ENCODE assay signal across 2 cellular contexts in the genomic region with DNA sequence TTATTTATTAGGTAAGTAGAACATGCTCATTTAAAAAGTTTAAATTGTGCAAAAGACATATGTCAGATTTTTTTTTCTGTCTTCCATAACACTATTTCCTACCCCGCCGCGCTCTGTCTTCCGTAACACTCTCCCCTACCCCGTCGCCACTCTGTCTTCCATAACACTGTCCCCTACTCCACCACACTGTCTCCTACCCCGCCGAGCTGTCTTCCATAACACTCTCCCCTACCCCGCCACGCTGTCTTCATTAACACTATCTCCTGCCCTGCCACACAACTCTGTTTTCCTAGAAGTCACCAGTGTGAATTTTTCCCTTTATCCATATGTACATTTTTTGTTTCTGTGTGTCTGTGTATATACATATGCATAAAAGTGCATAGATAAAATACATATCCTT.
TF ChIP-seq lines count a peak whose summit lies in the region.

No MANE protein-coding gene starts in this region.

TF ChIP-seq in GM23338, 12 proteins besides CTCF, POLR2A, EP300 and RAD21 (continued from another document):
- TF ChIP-seq, protein P1, sequence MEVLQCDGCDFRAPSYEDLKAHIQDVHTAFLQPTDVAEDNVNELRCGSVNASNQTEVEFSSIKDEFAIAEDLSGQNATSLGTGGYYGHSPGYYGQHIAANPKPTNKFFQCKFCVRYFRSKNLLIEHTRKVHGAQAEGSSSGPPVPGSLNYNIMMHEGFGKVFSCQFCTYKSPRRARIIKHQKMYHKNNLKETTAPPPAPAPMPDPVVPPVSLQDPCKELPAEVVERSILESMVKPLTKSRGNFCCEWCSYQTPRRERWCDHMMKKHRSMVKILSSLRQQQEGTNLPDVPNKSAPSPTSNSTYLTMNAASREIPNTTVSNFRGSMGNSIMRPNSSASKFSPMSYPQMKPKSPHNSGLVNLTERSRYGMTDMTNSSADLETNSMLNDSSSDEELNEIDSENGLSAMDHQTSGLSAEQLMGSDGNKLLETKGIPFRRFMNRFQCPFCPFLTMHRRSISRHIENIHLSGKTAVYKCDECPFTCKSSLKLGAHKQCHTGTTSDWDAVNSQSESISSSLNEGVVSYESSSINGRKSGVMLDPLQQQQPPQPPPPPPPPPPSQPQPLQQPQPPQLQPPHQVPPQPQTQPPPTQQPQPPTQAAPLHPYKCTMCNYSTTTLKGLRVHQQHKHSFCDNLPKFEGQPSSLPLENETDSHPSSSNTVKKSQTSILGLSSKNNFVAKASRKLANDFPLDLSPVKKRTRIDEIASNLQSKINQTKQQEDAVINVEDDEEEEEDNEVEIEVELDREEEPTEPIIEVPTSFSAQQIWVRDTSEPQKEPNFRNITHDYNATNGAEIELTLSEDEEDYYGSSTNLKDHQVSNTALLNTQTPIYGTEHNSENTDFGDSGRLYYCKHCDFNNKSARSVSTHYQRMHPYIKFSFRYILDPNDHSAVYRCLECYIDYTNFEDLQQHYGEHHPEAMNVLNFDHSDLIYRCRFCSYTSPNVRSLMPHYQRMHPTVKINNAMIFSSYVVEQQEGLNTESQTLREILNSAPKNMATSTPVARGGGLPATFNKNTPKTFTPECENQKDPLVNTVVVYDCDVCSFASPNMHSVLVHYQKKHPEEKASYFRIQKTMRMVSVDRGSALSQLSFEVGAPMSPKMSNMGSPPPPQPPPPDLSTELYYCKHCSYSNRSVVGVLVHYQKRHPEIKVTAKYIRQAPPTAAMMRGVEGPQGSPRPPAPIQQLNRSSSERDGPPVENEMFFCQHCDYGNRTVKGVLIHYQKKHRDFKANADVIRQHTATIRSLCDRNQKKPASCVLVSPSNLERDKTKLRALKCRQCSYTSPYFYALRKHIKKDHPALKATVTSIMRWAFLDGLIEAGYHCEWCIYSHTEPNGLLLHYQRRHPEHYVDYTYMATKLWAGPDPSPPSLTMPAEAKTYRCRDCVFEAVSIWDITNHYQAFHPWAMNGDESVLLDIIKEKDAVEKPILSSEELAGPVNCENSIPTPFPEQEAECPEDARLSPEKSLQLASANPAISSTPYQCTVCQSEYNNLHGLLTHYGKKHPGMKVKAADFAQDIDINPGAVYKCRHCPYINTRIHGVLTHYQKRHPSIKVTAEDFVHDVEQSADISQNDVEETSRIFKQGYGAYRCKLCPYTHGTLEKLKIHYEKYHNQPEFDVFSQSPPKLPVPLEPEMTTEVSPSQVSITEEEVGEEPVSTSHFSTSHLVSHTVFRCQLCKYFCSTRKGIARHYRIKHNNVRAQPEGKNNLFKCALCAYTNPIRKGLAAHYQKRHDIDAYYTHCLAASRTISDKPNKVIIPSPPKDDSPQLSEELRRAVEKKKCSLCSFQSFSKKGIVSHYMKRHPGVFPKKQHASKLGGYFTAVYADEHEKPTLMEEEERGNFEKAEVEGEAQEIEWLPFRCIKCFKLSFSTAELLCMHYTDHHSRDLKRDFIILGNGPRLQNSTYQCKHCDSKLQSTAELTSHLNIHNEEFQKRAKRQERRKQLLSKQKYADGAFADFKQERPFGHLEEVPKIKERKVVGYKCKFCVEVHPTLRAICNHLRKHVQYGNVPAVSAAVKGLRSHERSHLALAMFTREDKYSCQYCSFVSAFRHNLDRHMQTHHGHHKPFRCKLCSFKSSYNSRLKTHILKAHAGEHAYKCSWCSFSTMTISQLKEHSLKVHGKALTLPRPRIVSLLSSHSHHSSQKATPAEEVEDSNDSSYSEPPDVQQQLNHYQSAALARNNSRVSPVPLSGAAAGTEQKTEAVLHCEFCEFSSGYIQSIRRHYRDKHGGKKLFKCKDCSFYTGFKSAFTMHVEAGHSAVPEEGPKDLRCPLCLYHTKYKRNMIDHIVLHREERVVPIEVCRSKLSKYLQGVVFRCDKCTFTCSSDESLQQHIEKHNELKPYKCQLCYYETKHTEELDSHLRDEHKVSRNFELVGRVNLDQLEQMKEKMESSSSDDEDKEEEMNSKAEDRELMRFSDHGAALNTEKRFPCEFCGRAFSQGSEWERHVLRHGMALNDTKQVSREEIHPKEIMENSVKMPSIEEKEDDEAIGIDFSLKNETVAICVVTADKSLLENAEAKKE (CRISPR knock-in tag; IDR thresholded peaks at IDR 0.05) = no peak
- TF ChIP-seq POLR2AphosphoS5 (IDR thresholded peaks at IDR 0.05; ENCODE audit: low read depth) (no peak), CREB1 (CRISPR knock-in tag; IDR thresholded peaks at IDR 0.05; ENCODE audit: low read depth) (no peak), EZH2 (IDR thresholded peaks at IDR 0.05; ENCODE audit: low read depth, unreplicated experiment) (no peak)

TF ChIP-seq in liver, 16 proteins besides CTCF, POLR2A, EP300 and RAD21 (continued from another document):
- TF ChIP-seq NR2F2 (IDR thresholded peaks at IDR 0.05) = no peak
